Comparison of ENCODE assay signal across 9 cellular contexts in genomic region chr9:84397822-84398221, GRCh38.
A peak's percentile ranks its signal among the peaks of the same experiment; 100 is the strongest.
DNase-seq lines count a peak whose midpoint lies in the region; ATAC-seq and TF ChIP-seq lines count a peak whose summit lies in the region.
"Had no signal": no experiment of that assay in that cellular context is flagged by ENCODE, and none has a peak within 500 bp of the region (broad histone marks: within the 10 kb centered on the region; RNA-seq: fewer than 3 reads in every experiment).

No MANE protein-coding gene starts in this region.

- H3K4me3 ChIP-seq in astrocyte of the cerebellum (ENCODE audit: low read depth, low read length), result no peak overlapping the region

- in situ Hi-C loops in astrocyte of the cerebellum (cut with HindIII; ENCODE audit: low sequenced_read_pairs), result no loop called here

- TF ChIP-seq CTCF in astrocyte of the cerebellum (IDR thresholded peaks at IDR 0.05; ENCODE audit: low read depth, low read length, missing control alignments), result no peak

- peak; percentile 79 for DNase-seq in AG08395 (ENCODE audit: low spot score)
- peak; percentile 40 for DNase-seq in HPDE6-E6E7 (ENCODE audit: extremely low spot score)
- peak; percentile 19 for DNase-seq in astrocyte of the cerebellum (ENCODE audit: low read depth)
- peak; percentile 55 for DNase-seq in hepatic stellate cell (ENCODE audit: low spot score)
- DNase-seq in effector CD8-positive, alpha-beta T cell (lab: John Stamatoyannopoulos, UW), result no peak
- no peak for DNase-seq in pons (ENCODE audit: low spot score)
- no peak for DNase-seq in cortex of kidney (lab: John Stamatoyannopoulos, UW)

- ATAC-seq in GM21381 (IDR thresholded peaks at IDR 0.05; ENCODE audit: unreplicated experiment), result no peak
- ATAC-seq: stimulated activated naive CD8-positive, alpha-beta T cell treated with anti-CD3 and anti-CD28 coated beads, Interleukin-15, Interleukin-2, amounts not matched to agents 100 U/mL and 50 U/mL, for 24 hours had no signal

Comparison
In these comparisons a context has a peak if more than half of its experiments do, and no peak if none do; other contexts are left out.
1. DNase-seq: peak in AG08395 (single experiment), HPDE6-E6E7 (single experiment), astrocyte of the cerebellum (single experiment) and hepatic stellate cell (single experiment); none in effector CD8-positive, alpha-beta T cell (single experiment), pons (single experiment) and cortex of kidney (single experiment).